In the genomic region with DNA sequence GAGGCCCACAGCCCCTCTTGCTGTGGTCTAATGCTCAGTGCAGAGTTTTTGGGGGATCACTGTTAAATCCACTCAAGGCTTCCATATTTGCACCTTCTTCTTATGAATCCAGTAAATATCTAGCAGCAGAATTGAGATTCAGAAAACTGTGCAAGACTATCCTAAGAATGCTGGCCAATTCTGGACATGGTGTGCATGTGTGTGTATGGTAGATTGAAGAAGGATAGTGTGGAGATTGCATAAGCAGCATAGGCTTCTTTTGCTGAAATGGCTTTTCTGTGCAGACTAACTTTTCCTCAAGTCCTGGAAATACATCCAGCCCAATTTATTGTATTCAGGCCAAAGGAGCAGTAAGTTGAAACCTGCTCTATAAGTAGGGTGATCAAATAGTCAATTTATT, we compare ENCODE assay signal across 29 cellular contexts. TPM values are rescaled to one million over a fixed set of nuclear protein-coding genes. Genes with fewer than 3 reads are reported as not detected.
"Had no signal": no experiment of that assay in that cellular context is flagged by ENCODE, and none has a peak within 500 bp of the region (broad histone marks: within the 10 kb centered on the region; RNA-seq: fewer than 3 reads in every experiment).

No MANE protein-coding gene starts in this region.

- H3K4me1 Mint-ChIP-seq: naive thymus-derived CD8-positive, alpha-beta T cell; stimulated activated effector memory CD8-positive, alpha-beta T cell treated with anti-CD3 and anti-CD28 coated beads, Interleukin-12 subunit alpha, Interleukin-12 subunit beta, amount 100 ng/mL, for 72 hours had no signal

- H3K4me3 ChIP-seq: heart right ventricle, left lung, prostate gland, right atrium auricular region, sigmoid colon, stomach, tibial artery, upper lobe of right lung, uterus had no signal

- H3K27me3 ChIP-seq: heart right ventricle, left lung, right atrium auricular region, sigmoid colon, stomach, tibial artery, upper lobe of right lung, uterus had no signal

- H3K27ac ChIP-seq: heart right ventricle, left lung, prostate gland, right atrium auricular region, stomach, tibial artery, upper lobe of right lung, uterus had no signal

- H3K9me3 ChIP-seq: heart right ventricle, left lung, prostate gland, right atrium auricular region, sigmoid colon, stomach, tibial artery, upper lobe of right lung, uterus had no signal

- H3K4me3 Mint-ChIP-seq: dendritic cell treated with granulocyte-macrophage colony-stimulating factor and Interleukin-4, amounts not matched to agents 40 ng/mL and 50 ng/mL, for 4 days; naive thymus-derived CD8-positive, alpha-beta T cell; nephron progenitor cell; stimulated activated effector memory CD8-positive, alpha-beta T cell treated with anti-CD3 and anti-CD28 coated beads, Interleukin-12 subunit alpha, Interleukin-12 subunit beta, amount 100 ng/mL, for 72 hours had no signal

- H3K4me1 ChIP-seq: heart right ventricle, left lung, prostate gland, right atrium auricular region, tibial artery, upper lobe of right lung, uterus had no signal

- H3K27ac Mint-ChIP-seq: dendritic cell treated with granulocyte-macrophage colony-stimulating factor and Interleukin-4, amounts not matched to agents 40 ng/mL and 50 ng/mL, for 4 days; nephron progenitor cell; stimulated activated effector memory CD8-positive, alpha-beta T cell treated with anti-CD3 and anti-CD28 coated beads, Interleukin-12 subunit alpha, Interleukin-12 subunit beta, amount 100 ng/mL, for 72 hours had no signal

- H3K9me3 Mint-ChIP-seq: dendritic cell treated with granulocyte-macrophage colony-stimulating factor and Interleukin-4, amounts not matched to agents 40 ng/mL and 50 ng/mL, for 4 days; naive thymus-derived CD8-positive, alpha-beta T cell; nephron progenitor cell; stimulated activated effector memory CD8-positive, alpha-beta T cell treated with anti-CD3 and anti-CD28 coated beads, Interleukin-12 subunit alpha, Interleukin-12 subunit beta, amount 100 ng/mL, for 72 hours had no signal

- DNase-seq: effector CD8-positive, alpha-beta T cell; glutamatergic neuron; heart right ventricle; left cardiac atrium; left lung; naive thymus-derived CD8-positive, alpha-beta T cell; nephron progenitor cell; sigmoid colon; stimulated activated CD4-positive, alpha-beta T cell treated with anti-CD3 and anti-CD28 coated beads, Interleukin-2, amount 100 ng/mL, for 24 hours; stimulated activated CD4-positive, alpha-beta T cell treated with anti-CD3 and anti-CD28 coated beads, Interleukin-4, amount 100 ng/mL, for 24 hours; stimulated activated naive CD4-positive, alpha-beta T cell treated with Interleukin-2 at 50 U/mL for 16 hours; stomach; tibial artery; upper lobe of right lung; uterus had no signal

- H3K36me3 ChIP-seq: uterus had no signal

- H3K27me3 Mint-ChIP-seq: dendritic cell treated with granulocyte-macrophage colony-stimulating factor and Interleukin-4, amounts not matched to agents 40 ng/mL and 50 ng/mL, for 4 days; naive thymus-derived CD8-positive, alpha-beta T cell had no signal

RNA-seq across cellular contexts. Expression of a gene that starts 43.7 kb away (rescaled TPM):
- total RNA-seq: cerebellum, fibroblast of lung, heart right ventricle, kidney epithelial cell, lower leg skin, mucosa of gallbladder, myocyte, osteocyte, right atrium auricular region, sigmoid colon, skeletal muscle tissue, stomach, temporal lobe, upper lobe of right lung, uterus had no signal
- polyA plus RNA-seq: esophagus; fibroblast of lung; naive thymus-derived CD8-positive, alpha-beta T cell had no signal
